In genomic region chr14:100737526-100737925, GRCh38 we compare ENCODE assay signal across 17 cellular contexts. TPM values are rescaled to one million over a fixed set of nuclear protein-coding genes. Genes with fewer than 3 reads are reported as not detected.
"Had no signal": no experiment of that assay in that cellular context is flagged by ENCODE, and none has a peak within 500 bp of the region (broad histone marks: within the 10 kb centered on the region; RNA-seq: fewer than 3 reads in every experiment).

No MANE protein-coding gene starts in this region.

- H3K9me3 ChIP-seq: adrenal gland, body of pancreas, lower lobe of right lung, testis had no signal

- H3K4me1 Mint-ChIP-seq: central memory CD8-positive, alpha-beta T cell; naive B cell had no signal

- H3K4me3 ChIP-seq: adrenal gland, body of pancreas, hepatocyte, lower lobe of right lung, testis had no signal

- H3K36me3 Mint-ChIP-seq: naive B cell had no signal

- H3K9me3 Mint-ChIP-seq: activated CD4-positive, alpha-beta T cell treated with anti-CD3 and anti-CD28 coated beads, Interleukin-2, amount 10 ng/mL, durations not matched to agents 24 days and 14 days; central memory CD8-positive, alpha-beta T cell; stimulated activated naive CD8-positive, alpha-beta T cell treated with anti-CD3 and anti-CD28 coated beads, Interleukin-15, Interleukin-2, amounts not matched to agents 100 ng/mL and 50 ng/mL, for 24 hours; T-helper 1 cell treated with Interleukin-12 subunit alpha and Interleukin-12 subunit beta and Interleukin-4 antibody, amounts not matched to agents 30 μg/mL and 1 μg/mL, for 36 hours had no signal

- ATAC-seq: body of pancreas had no signal

- H3K27me3 Mint-ChIP-seq: activated CD4-positive, alpha-beta T cell treated with anti-CD3 and anti-CD28 coated beads, Interleukin-2, amount 10 ng/mL, durations not matched to agents 24 days and 14 days; stimulated activated naive CD8-positive, alpha-beta T cell treated with anti-CD3 and anti-CD28 coated beads, Interleukin-15, Interleukin-2, amounts not matched to agents 100 ng/mL and 50 ng/mL, for 24 hours had no signal

- H3K4me1 ChIP-seq: adrenal gland, body of pancreas, lower lobe of right lung, testis had no signal

- H3K27ac ChIP-seq: adrenal gland, body of pancreas, hepatocyte, lower lobe of right lung, testis had no signal

- H3K79me2 ChIP-seq: hepatocyte had no signal

- FAIRE-seq: urothelium cell line had no signal

- H3K36me3 ChIP-seq: lower lobe of right lung had no signal

- H3K4me3 Mint-ChIP-seq: activated CD4-positive, alpha-beta T cell treated with anti-CD3 and anti-CD28 coated beads, Interleukin-2, amount 10 ng/mL, durations not matched to agents 24 days and 14 days; central memory CD8-positive, alpha-beta T cell; naive B cell; stimulated activated naive CD8-positive, alpha-beta T cell treated with anti-CD3 and anti-CD28 coated beads, Interleukin-15, Interleukin-2, amounts not matched to agents 100 ng/mL and 50 ng/mL, for 24 hours; T-helper 1 cell treated with Interleukin-12 subunit alpha and Interleukin-12 subunit beta and Interleukin-4 antibody, amounts not matched to agents 30 μg/mL and 1 μg/mL, for 36 hours had no signal

- H2AFZ ChIP-seq: hepatocyte had no signal

- H3K4me2 ChIP-seq: hepatocyte had no signal

- H3K27ac Mint-ChIP-seq: activated CD4-positive, alpha-beta T cell treated with anti-CD3 and anti-CD28 coated beads, Interleukin-2, amount 10 ng/mL, durations not matched to agents 24 days and 14 days; stimulated activated naive CD8-positive, alpha-beta T cell treated with anti-CD3 and anti-CD28 coated beads, Interleukin-15, Interleukin-2, amounts not matched to agents 100 ng/mL and 50 ng/mL, for 24 hours; T-helper 1 cell treated with Interleukin-12 subunit alpha and Interleukin-12 subunit beta and Interleukin-4 antibody, amounts not matched to agents 30 μg/mL and 1 μg/mL, for 36 hours had no signal

- DNase-seq: activated CD4-positive, alpha-beta T cell treated with anti-CD3 and anti-CD28 coated beads, Interleukin-2, amount 10 ng/mL, durations not matched to agents 24 days and 14 days; activated naive CD4-positive, alpha-beta T cell treated with anti-CD3 and anti-CD28 coated beads, Interleukin-2, amount 50 U/mL, for 16 hours; body of pancreas; erythroblast; lower lobe of right lung; naive B cell; occipital lobe; stimulated activated CD4-positive, alpha-beta T cell treated with anti-CD3 and anti-CD28 coated beads, Interleukin-15, amount 100 ng/mL, for 24 hours; stimulated activated CD4-positive, alpha-beta T cell treated with anti-CD3 and anti-CD28 coated beads, Interleukin-4, amount 100 ng/mL, for 24 hours; testis had no signal

- H3K27me3 ChIP-seq: adrenal gland, body of pancreas, hepatocyte, testis had no signal

RNA-seq across cellular contexts. Expression of gene DLK1, which starts 10.8 kb away (rescaled TPM):
- total RNA-seq: activated CD4-positive, alpha-beta T cell treated with anti-CD3 and anti-CD28 coated beads, Interleukin-2, amount 10 ng/mL, durations not matched to agents 24 days and 14 days; lower lobe of right lung; pulmonary artery endothelial cell had no signal
